ENCODE assay signal across 23 cellular contexts in the genomic region with DNA sequence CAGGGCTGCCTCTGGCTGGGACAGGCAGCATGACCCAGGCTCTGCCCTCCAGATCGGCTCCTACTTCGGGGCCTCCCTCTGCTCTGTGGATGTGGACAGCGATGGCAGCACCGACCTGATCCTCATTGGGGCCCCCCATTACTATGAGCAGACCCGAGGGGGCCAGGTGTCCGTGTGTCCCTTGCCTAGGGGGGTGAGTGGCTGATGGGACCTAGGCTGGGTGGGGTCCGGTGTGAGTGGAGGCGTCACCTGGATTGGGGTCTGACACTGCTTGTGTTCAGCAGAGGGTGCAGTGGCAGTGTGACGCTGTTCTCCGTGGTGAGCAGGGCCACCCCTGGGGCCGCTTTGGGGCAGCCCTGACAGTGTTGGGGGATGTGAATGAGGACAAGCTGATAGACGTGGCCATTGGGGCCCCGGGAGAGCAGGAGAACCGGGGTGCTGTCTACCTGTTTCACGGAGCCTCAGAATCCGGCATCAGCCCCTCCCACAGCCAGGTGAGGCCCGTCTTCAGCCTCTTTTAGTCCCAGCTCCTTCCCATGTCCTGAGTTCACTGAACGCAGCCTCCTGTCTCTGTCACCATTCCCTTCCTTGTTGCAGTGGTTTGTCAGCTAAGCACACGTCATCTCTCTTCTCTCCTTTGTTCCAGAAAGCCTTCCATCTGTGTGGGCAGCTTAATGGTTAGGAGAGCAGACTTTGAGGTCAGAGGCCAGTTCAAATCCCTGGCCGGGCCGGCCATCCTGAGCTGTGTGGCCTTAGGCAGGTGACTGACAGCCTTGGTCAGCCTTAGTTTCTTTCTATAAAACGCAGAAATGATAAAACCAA. TPM values are rescaled to one million over a fixed set of nuclear protein-coding genes. Genes with fewer than 3 reads are reported as not detected.
"Had no signal": no experiment of that assay in that cellular context is flagged by ENCODE, and none has a peak within 500 bp of the region (broad histone marks: within the 10 kb centered on the region; RNA-seq: fewer than 3 reads in every experiment).

No MANE protein-coding gene starts in this region.

- H3K4me3 ChIP-seq: esophagus squamous epithelium, ovary, right atrium auricular region, stomach, thoracic aorta, transverse colon had no signal

- H3K27ac ChIP-seq: esophagus squamous epithelium, foreskin keratinocyte, ovary, right atrium auricular region, stomach, thoracic aorta, transverse colon had no signal

- FAIRE-seq: colon had no signal

- H3K4me1 ChIP-seq: esophagus squamous epithelium, foreskin keratinocyte, right atrium auricular region, stomach, transverse colon had no signal

- H3K4me3 Mint-ChIP-seq: stimulated activated effector memory CD8-positive, alpha-beta T cell treated with anti-CD3 and anti-CD28 coated beads, Interleukin-12 subunit alpha, Interleukin-12 subunit beta, amount 100 ng/mL, for 72 hours had no signal

- H3K27me3 ChIP-seq: foreskin keratinocyte, ovary, right atrium auricular region, transverse colon had no signal

- H3K9me3 Mint-ChIP-seq: naive B cell; stimulated activated effector memory CD8-positive, alpha-beta T cell treated with anti-CD3 and anti-CD28 coated beads, Interleukin-12 subunit alpha, Interleukin-12 subunit beta, amount 100 ng/mL, for 72 hours had no signal

- H3K36me3 ChIP-seq: esophagus squamous epithelium, ovary, right atrium auricular region, stomach, thoracic aorta, transverse colon had no signal

- H3K9me3 ChIP-seq: esophagus squamous epithelium, ovary, right atrium auricular region, stomach, thoracic aorta, transverse colon had no signal

- DNase-seq: cerebellar nuclear complex; dermis blood vessel endothelial cell; esophagus squamous epithelium; foreskin keratinocyte; left colon; mesendoderm; naive B cell; nucleus accumbens; ovary; stimulated activated CD4-positive, alpha-beta T cell treated with anti-CD3 and anti-CD28 coated beads, Interleukin-4, amount 100 ng/mL, for 1 hour; stimulated activated CD8-positive, alpha-beta memory T cell treated with anti-CD3 and anti-CD28 coated beads, Interleukin-4, amount 100 ng/mL, for 48 hours; stomach; substantia nigra; transverse colon had no signal

- ATAC-seq: foreskin keratinocyte; left colon; stimulated activated effector memory CD8-positive, alpha-beta T cell treated with anti-CD3 and anti-CD28 coated beads, Interleukin-12 subunit alpha, Interleukin-12 subunit beta, amount 100 ng/mL, for 72 hours had no signal

RNA-seq across cellular contexts. Expression of a gene that starts 16.9 kb away (rescaled TPM):
- total RNA-seq: dermis blood vessel endothelial cell, epithelial cell of proximal tubule, esophagus squamous epithelium, foreskin keratinocyte, kidney epithelial cell, left colon, lung microvascular endothelial cell, ovary, stomach, thoracic aorta, transverse colon, urinary bladder had no signal
- polyA plus RNA-seq: foreskin keratinocyte, neural cell, urinary bladder had no signal

RNA-seq across cellular contexts. Expression of a gene that starts 18.1 kb away (rescaled TPM):
- total RNA-seq: dermis blood vessel endothelial cell, epithelial cell of proximal tubule, foreskin keratinocyte, kidney epithelial cell, lung microvascular endothelial cell, right atrium auricular region had no signal
- polyA plus RNA-seq: foreskin keratinocyte, neural cell, stomach had no signal

RNA-seq across cellular contexts. Expression of a gene that starts 31.4 kb away (rescaled TPM):
- total RNA-seq: epithelial cell of proximal tubule had no signal

RNA-seq across cellular contexts. Expression of a gene that starts 56.3 kb away (rescaled TPM):
- total RNA-seq: foreskin keratinocyte had no signal
- polyA plus RNA-seq: foreskin keratinocyte, neural cell had no signal
